In the genomic region with DNA sequence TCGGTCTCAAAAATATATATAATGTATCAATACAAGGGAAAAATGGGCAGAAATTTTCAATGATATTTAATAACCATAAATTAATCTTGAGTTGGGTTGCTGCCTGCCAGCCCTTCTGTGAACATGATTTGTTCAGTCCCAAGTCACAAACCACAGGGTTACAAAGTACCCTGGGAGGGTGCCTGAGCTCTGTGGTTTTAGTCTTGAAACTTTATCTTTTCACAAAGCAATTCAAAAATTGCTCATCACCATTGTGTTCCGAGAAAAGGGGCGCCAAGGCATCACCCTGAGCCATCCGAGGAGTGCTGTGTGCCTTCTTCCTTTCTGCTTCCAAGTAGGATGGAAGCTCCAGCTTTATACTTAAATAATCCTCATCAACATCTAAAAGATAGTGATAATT, we compare ENCODE assay signal across 29 cellular contexts.
DNase-seq lines count a peak whose midpoint lies in the region; ATAC-seq and TF ChIP-seq lines count a peak whose summit lies in the region.
"Had no signal": no experiment of that assay in that cellular context is flagged by ENCODE, and none has a peak within 500 bp of the region (broad histone marks: within the 10 kb centered on the region; RNA-seq: fewer than 3 reads in every experiment).

No MANE protein-coding gene starts in this region.

- TF ChIP-seq CTCF in coronary artery (IDR thresholded peaks at IDR 0.05): no peak
- no peak for TF ChIP-seq CTCF in Caco-2 (IDR thresholded peaks at IDR 0.05; ENCODE audit: insufficient read depth in 1 of 2, low read depth in 1 of 2, low read length in 1 of 2, severe bottlenecking in 1 of 2, unreplicated experiment in 1 of 2)

- intact Hi-C loops in activated CD4-positive, alpha-beta T cell treated with anti-CD3 and anti-CD28 coated beads for 36 hours (cut with DNase I, micrococcal nuclease): no loop called here
- intact Hi-C loops in activated CD4-positive, alpha-beta T cell treated with anti-CD3 and anti-CD28 coated beads, Interleukin-2, amount 10 ng/mL, durations not matched to agents 24 days and 14 days (cut with micrococcal nuclease): no loop called here
- intact Hi-C loops in Caco-2 (cut with micrococcal nuclease; ENCODE audit: unreplicated experiment): no loop called here

- peak; percentile 80 for ATAC-seq in activated CD4-positive, alpha-beta T cell treated with anti-CD3 and anti-CD28 coated beads for 36 hours
- ATAC-seq: gastrocnemius medialis, sciatic nerve had no signal

- H2AFZ ChIP-seq in Karpas-422 (ENCODE audit: low read length): no peak overlapping the region

- no peak overlapping the region for H3K27ac Mint-ChIP-seq in activated CD4-positive, alpha-beta T cell treated with anti-CD3 and anti-CD28 coated beads for 36 hours
- no peak overlapping the region for H3K27ac Mint-ChIP-seq in activated CD4-positive, alpha-beta T cell treated with anti-CD3 and anti-CD28 coated beads, Interleukin-2, amount 10 ng/mL, durations not matched to agents 24 days and 14 days
- H3K27ac Mint-ChIP-seq in Caco-2 (ENCODE audit: unreplicated experiment): no peak overlapping the region
- H3K27ac Mint-ChIP-seq: activated B cell treated with CpG ODN at 0.5 μM for 24 hours; activated naive CD4-positive, alpha-beta T cell treated with anti-CD3 and anti-CD28 coated beads, Interleukin-2, amount 50 U/mL, for 72 hours; CD8-positive, alpha-beta memory T cell; nephron progenitor cell; stimulated activated naive CD8-positive, alpha-beta T cell treated with anti-CD3 and anti-CD28 coated beads, Interleukin-15, Interleukin-2, amounts not matched to agents 100 ng/mL and 50 ng/mL, for 24 hours had no signal

- peaks cover 12% of the 10 kb centered on the region for H3K4me1 Mint-ChIP-seq in activated CD4-positive, alpha-beta T cell treated with anti-CD3 and anti-CD28 coated beads for 36 hours
- peaks cover 4% of the 10 kb centered on the region for H3K4me1 Mint-ChIP-seq in activated CD4-positive, alpha-beta T cell treated with anti-CD3 and anti-CD28 coated beads, Interleukin-2, amount 10 ng/mL, durations not matched to agents 24 days and 14 days
- no peaks in the 10 kb centered on the region for H3K4me1 Mint-ChIP-seq in Caco-2 (ENCODE audit: low read depth, unreplicated experiment)
- H3K4me1 Mint-ChIP-seq: activated B cell treated with CpG ODN at 0.5 μM for 24 hours; CD8-positive, alpha-beta memory T cell had no signal

- H4K20me1 ChIP-seq in Karpas-422 (ENCODE audit: insufficient read depth, low read depth, low read length): no peaks in the 10 kb centered on the region

- POLR2A ChIA-PET in activated CD4-positive, alpha-beta T cell treated with anti-CD3 and anti-CD28 coated beads for 36 hours (lab: Charles Lee): interaction anchor here (1.1 kb wide), 1 partner anchor 14 kb away, joined by 4 read pairs; no protein-coding TSS in a partner anchor
- POLR2A ChIA-PET in Caco-2 (lab: Charles Lee): no interaction called here

- no peak overlapping the region for H3K4me2 ChIP-seq in Karpas-422 (ENCODE audit: low read depth, low read length, poor library complexity, severe bottlenecking)
- H3K4me2 ChIP-seq: SK-N-SH had no signal

- peaks cover 62% of the 10 kb centered on the region for H3K36me3 Mint-ChIP-seq in activated CD4-positive, alpha-beta T cell treated with anti-CD3 and anti-CD28 coated beads for 36 hours (ENCODE audit: low read depth)
- peaks cover 53% of the 10 kb centered on the region for H3K36me3 Mint-ChIP-seq in activated CD4-positive, alpha-beta T cell treated with anti-CD3 and anti-CD28 coated beads, Interleukin-2, amount 10 ng/mL, durations not matched to agents 24 days and 14 days (ENCODE audit: low read depth)
- peaks cover 38% of the 10 kb centered on the region for H3K36me3 Mint-ChIP-seq in Caco-2 (ENCODE audit: insufficient read depth, unreplicated experiment)

- peak; percentile 48 for DNase-seq in activated CD4-positive, alpha-beta T cell treated with anti-CD3 and anti-CD28 coated beads for 36 hours
- DNase-seq in activated CD4-positive, alpha-beta T cell treated with anti-CD3 and anti-CD28 coated beads, Interleukin-2, amount 10 ng/mL, durations not matched to agents 24 days and 14 days: no peak
- DNase-seq in stimulated activated CD4-positive, alpha-beta T cell treated with anti-CD3 and anti-CD28 coated beads, Interleukin-2, amount 100 ng/mL, for 48 hours: peak; percentile 4 to 5
- DNase-seq in stimulated activated CD4-positive, alpha-beta T cell treated with anti-CD3 and anti-CD28 coated beads, Interleukin-4, amount 100 ng/mL, for 24 hours: no peak
- peak; percentile 8 for DNase-seq in coronary artery (ENCODE audit: low spot score)
- DNase-seq in Caco-2: no peak
- no peak for DNase-seq in activated gamma-delta T cell (lab: John Stamatoyannopoulos, UW)
- no peak for DNase-seq in Karpas-422
- DNase-seq: 8988T; activated B cell treated with CpG ODN at 0.5 μM for 24 hours; AML-193; CD8-positive, alpha-beta memory T cell; DMS53; erythroblast; gastrocnemius medialis; HCEC 1CT; hypothalamus; IMR-90; MM.1S; NCI-H2171 treated with DMSO at 0.1 percent for 48 hours; NCI-H526; nephron progenitor cell; posterior cingulate gyrus; SK-N-SH; transverse colon had no signal

- no peak overlapping the region for H3K4me3 Mint-ChIP-seq in activated CD4-positive, alpha-beta T cell treated with anti-CD3 and anti-CD28 coated beads for 36 hours
- H3K4me3 Mint-ChIP-seq in activated CD4-positive, alpha-beta T cell treated with anti-CD3 and anti-CD28 coated beads, Interleukin-2, amount 10 ng/mL, durations not matched to agents 24 days and 14 days: no peak overlapping the region
- no peak overlapping the region for H3K4me3 Mint-ChIP-seq in Caco-2 (ENCODE audit: unreplicated experiment)
- H3K4me3 Mint-ChIP-seq: activated B cell treated with CpG ODN at 0.5 μM for 24 hours; CD8-positive, alpha-beta memory T cell; nephron progenitor cell; stimulated activated naive CD8-positive, alpha-beta T cell treated with anti-CD3 and anti-CD28 coated beads, Interleukin-15, Interleukin-2, amounts not matched to agents 100 ng/mL and 50 ng/mL, for 24 hours had no signal

- H3K4me1 ChIP-seq in Caco-2 (no peaks in the 10 kb centered on the region), Karpas-422 (ENCODE audit: low read length) (no peaks in the 10 kb centered on the region)
- H3K4me1 ChIP-seq: gastrocnemius medialis, transverse colon had no signal

- H3K79me2 ChIP-seq in Karpas-422 (ENCODE audit: low read length): no peaks in the 10 kb centered on the region

- no peaks in the 10 kb centered on the region for H3K9me2 ChIP-seq in Karpas-422 (replicated peaks; ENCODE audit: insufficient read depth, low read length)
- H3K9me2 ChIP-seq: SK-N-SH had no signal

- no peak overlapping the region for H3K27ac ChIP-seq in coronary artery
- H3K27ac ChIP-seq in Karpas-422 (ENCODE audit: low read length): no peak overlapping the region
- H3K27ac ChIP-seq: gastrocnemius medialis, RWPE1, transverse colon had no signal

- CTCF ChIA-PET in activated CD4-positive, alpha-beta T cell treated with anti-CD3 and anti-CD28 coated beads for 36 hours (lab: Charles Lee): interaction anchor here (1.5 kb wide), 1 partner anchor 226 kb away, joined by 5 read pairs; no protein-coding TSS in a partner anchor
- CTCF ChIA-PET in Caco-2 (lab: Charles Lee): no interaction called here

- BruUV-seq in Caco-2 (replicated peaks; lab: Mats Ljungman, UMichigan): no TSS peak

- H3K9me3 Mint-ChIP-seq in activated CD4-positive, alpha-beta T cell treated with anti-CD3 and anti-CD28 coated beads for 36 hours (ENCODE audit: low read depth): no peaks in the 10 kb centered on the region
- H3K9me3 Mint-ChIP-seq in activated CD4-positive, alpha-beta T cell treated with anti-CD3 and anti-CD28 coated beads, Interleukin-2, amount 10 ng/mL, durations not matched to agents 24 days and 14 days: no peaks in the 10 kb centered on the region
- H3K9me3 Mint-ChIP-seq in Caco-2 (ENCODE audit: unreplicated experiment): no peaks in the 10 kb centered on the region
- H3K9me3 Mint-ChIP-seq: CD8-positive, alpha-beta memory T cell; stimulated activated naive CD8-positive, alpha-beta T cell treated with anti-CD3 and anti-CD28 coated beads, Interleukin-15, Interleukin-2, amounts not matched to agents 100 ng/mL and 50 ng/mL, for 24 hours had no signal

- H3K9me3 ChIP-seq in Caco-2 (no peaks in the 10 kb centered on the region), Karpas-422 (ENCODE audit: low read length) (no peaks in the 10 kb centered on the region)
- H3K9me3 ChIP-seq: gastrocnemius medialis, SK-N-SH, transverse colon had no signal

- no peak overlapping the region for H3K4me3 ChIP-seq in coronary artery
- H3K4me3 ChIP-seq in Caco-2 (ENCODE audit: low read depth, low read length): no peak overlapping the region
- H3K4me3 ChIP-seq in Karpas-422 (ENCODE audit: low read length): no peak overlapping the region
- H3K4me3 ChIP-seq: gastrocnemius medialis, transverse colon had no signal

- no peaks in the 10 kb centered on the region for H3K27me3 Mint-ChIP-seq in activated CD4-positive, alpha-beta T cell treated with anti-CD3 and anti-CD28 coated beads for 36 hours
- no peaks in the 10 kb centered on the region for H3K27me3 Mint-ChIP-seq in activated CD4-positive, alpha-beta T cell treated with anti-CD3 and anti-CD28 coated beads, Interleukin-2, amount 10 ng/mL, durations not matched to agents 24 days and 14 days
- H3K27me3 Mint-ChIP-seq in Caco-2 (ENCODE audit: insufficient read depth, unreplicated experiment): no peaks in the 10 kb centered on the region
- H3K27me3 Mint-ChIP-seq: activated B cell treated with CpG ODN at 0.5 μM for 24 hours; stimulated activated naive CD8-positive, alpha-beta T cell treated with anti-CD3 and anti-CD28 coated beads, Interleukin-15, Interleukin-2, amounts not matched to agents 100 ng/mL and 50 ng/mL, for 24 hours had no signal

- H3K36me3 ChIP-seq in Caco-2 (ENCODE audit: control insufficient read depth, insufficient read depth, low read length) (no peaks in the 10 kb centered on the region), Karpas-422 (ENCODE audit: insufficient read depth, low read length) (peaks cover 18% of the 10 kb centered on the region)
- H3K36me3 ChIP-seq: gastrocnemius medialis, transverse colon had no signal

- no peak overlapping the region for H3K9ac ChIP-seq in Karpas-422 (ENCODE audit: low read length)
- H3K9ac ChIP-seq: SK-N-SH had no signal

- H3K27me3 ChIP-seq in Caco-2 (replicated peaks; ENCODE audit: control insufficient read depth, insufficient read depth, low read length): no peaks in the 10 kb centered on the region
- H3K27me3 ChIP-seq in Karpas-422 (ENCODE audit: low read length): no peaks in the 10 kb centered on the region
- H3K27me3 ChIP-seq: gastrocnemius medialis, transverse colon had no signal

Comparison
In these comparisons a context has a peak if more than half of its experiments do, and no peak if none do; other contexts are left out.
1. DNase-seq: peak in activated CD4-positive, alpha-beta T cell treated with anti-CD3 and anti-CD28 coated beads for 36 hours (single experiment), stimulated activated CD4-positive, alpha-beta T cell treated with anti-CD3 and anti-CD28 coated beads, Interleukin-2, amount 100 ng/mL, for 48 hours (2 of 2) and coronary artery (single experiment); none in activated CD4-positive, alpha-beta T cell treated with anti-CD3 and anti-CD28 coated beads, Interleukin-2, amount 10 ng/mL, durations not matched to agents 24 days and 14 days (single experiment), stimulated activated CD4-positive, alpha-beta T cell treated with anti-CD3 and anti-CD28 coated beads, Interleukin-4, amount 100 ng/mL, for 24 hours (single experiment), Caco-2 (0 of 2), activated gamma-delta T cell (single experiment) and Karpas-422 (single experiment).